In the genomic region with DNA sequence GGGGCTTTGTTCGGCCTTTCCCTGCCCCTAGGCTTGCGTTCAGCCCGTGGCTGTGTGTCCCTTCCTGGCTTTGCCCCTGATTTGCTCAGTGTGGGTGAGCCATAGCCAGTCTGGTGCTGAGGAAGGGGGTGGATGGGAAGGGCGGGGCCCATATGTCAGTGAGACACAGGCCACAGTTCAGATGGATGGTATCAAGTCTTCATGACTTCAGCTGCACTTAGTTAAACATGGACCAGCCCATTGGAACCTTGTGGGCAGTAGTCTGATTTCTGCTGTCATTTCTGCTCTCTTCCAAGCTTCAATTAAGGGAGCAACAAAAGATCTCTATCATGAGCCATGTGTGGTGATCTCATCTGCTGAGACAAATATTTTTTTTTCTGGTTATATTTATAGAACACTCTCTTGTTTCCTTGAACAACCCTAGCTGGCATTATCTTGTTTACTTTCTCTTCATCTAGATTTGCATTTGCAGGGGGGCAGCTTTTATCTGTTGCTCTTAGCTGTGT, we compare ENCODE assay signal across 8 cellular contexts. TPM values are rescaled to one million over a fixed set of nuclear protein-coding genes. Genes with fewer than 3 reads are reported as not detected.
A peak's percentile ranks its signal among the peaks of the same experiment; 100 is the strongest.
DNase-seq lines count a peak whose midpoint lies in the region; ATAC-seq and TF ChIP-seq lines count a peak whose summit lies in the region.

No MANE protein-coding gene starts in this region.

- H3K4me1 Mint-ChIP-seq in activated T-helper 1 cell treated with anti-CD3 and anti-CD28 coated beads, Interleukin-12 subunit alpha, Interleukin-12 subunit beta, Interleukin-2, Interleukin-4 antibody, amounts not matched to agents 30 ng/mL and 10 ng/mL and 1 ng/mL, durations not matched to agents 14 hours and 24 hours and 36 hours (ENCODE audit: low read depth), result no peaks in the 10 kb centered on the region

- H3K27ac Mint-ChIP-seq in activated T-helper 1 cell treated with anti-CD3 and anti-CD28 coated beads, Interleukin-12 subunit alpha, Interleukin-12 subunit beta, Interleukin-2, Interleukin-4 antibody, amounts not matched to agents 30 ng/mL and 10 ng/mL and 1 ng/mL, durations not matched to agents 14 hours and 24 hours and 36 hours, result no peak overlapping the region

- H3K4me2 ChIP-seq in OCI-LY3 (ENCODE audit: low read length), result peak overlapping the region; percentile 58

- H3K9me3 ChIP-seq in OCI-LY3 (ENCODE audit: insufficient read depth, low read length) (no peaks in the 10 kb centered on the region), esophagus squamous epithelium (no peaks in the 10 kb centered on the region)

- H3K79me2 ChIP-seq in OCI-LY3 (ENCODE audit: low read length), result no peaks in the 10 kb centered on the region

- H3K4me3 ChIP-seq in OCI-LY3 (ENCODE audit: low read length), result peak overlapping the region; percentile 70
- H3K4me3 ChIP-seq in esophagus squamous epithelium, result no peak overlapping the region

- H2AFZ ChIP-seq in OCI-LY3 (ENCODE audit: low read depth, low read length), result peak overlapping the region; percentile 76

- no peak for ATAC-seq in HG03039 (IDR thresholded peaks at IDR 0.05; ENCODE audit: unreplicated experiment)

- peak; percentile 67 for DNase-seq in GM20000 (ENCODE audit: low spot score)
- DNase-seq in esophagus squamous epithelium (lab: John Stamatoyannopoulos, UW), result no peak
- DNase-seq in pons (ENCODE audit: low spot score), result peak; percentile 94
- DNase-seq in stimulated activated CD4-positive, alpha-beta T cell treated with anti-CD3 and anti-CD28 coated beads, Interleukin-4, amount 100 ng/mL, for 24 hours, result no peak
- DNase-seq in activated T-helper 1 cell treated with anti-CD3 and anti-CD28 coated beads, Interleukin-12 subunit alpha, Interleukin-12 subunit beta, Interleukin-2, Interleukin-4 antibody, amounts not matched to agents 30 ng/mL and 10 ng/mL and 1 ng/mL, durations not matched to agents 14 hours and 24 hours and 36 hours (ENCODE audit: low spot score), result no peak
- DNase-seq in T-helper 9 cell, result no peak

- H3K4me1 ChIP-seq in OCI-LY3 (ENCODE audit: low read length) (peaks cover 61% of the 10 kb centered on the region), esophagus squamous epithelium (peaks cover 14 to 39% (median 15%) of the 10 kb centered on the region in 3 donors)

- no peaks in the 10 kb centered on the region for H4K20me1 ChIP-seq in OCI-LY3 (ENCODE audit: insufficient read depth, low read length)

- H3K4me3 Mint-ChIP-seq in activated T-helper 1 cell treated with anti-CD3 and anti-CD28 coated beads, Interleukin-12 subunit alpha, Interleukin-12 subunit beta, Interleukin-2, Interleukin-4 antibody, amounts not matched to agents 30 ng/mL and 10 ng/mL and 1 ng/mL, durations not matched to agents 14 hours and 24 hours and 36 hours, result no peak overlapping the region

- intact Hi-C loops in esophagus squamous epithelium (cut with DNase I), result no loop called here
- intact Hi-C loops in activated T-helper 1 cell treated with anti-CD3 and anti-CD28 coated beads, Interleukin-12 subunit alpha, Interleukin-12 subunit beta, Interleukin-2, Interleukin-4 antibody, amounts not matched to agents 30 ng/mL and 10 ng/mL and 1 ng/mL, durations not matched to agents 14 hours and 24 hours and 36 hours (cut with micrococcal nuclease), result no loop called here

- no CpG with 5 or more reads among the region's 4 CpGs for WGBS in esophagus squamous epithelium, 2 donors

- no peaks in the 10 kb centered on the region for H3K36me3 ChIP-seq in OCI-LY3 (replicated peaks; ENCODE audit: low read depth, low read length)
- H3K36me3 ChIP-seq in esophagus squamous epithelium, result no peaks in the 10 kb centered on the region

- no peak for TF ChIP-seq CTCF in GM20000 (IDR thresholded peaks at IDR 0.05; ENCODE audit: extremely low read depth, missing control alignments)
- no peak for TF ChIP-seq CTCF in OCI-LY3 (IDR thresholded peaks at IDR 0.05; ENCODE audit: low read depth, low read length)
- no peak for TF ChIP-seq CTCF in esophagus squamous epithelium (IDR thresholded peaks at IDR 0.05)

- H3K27me3 ChIP-seq in OCI-LY3 (ENCODE audit: low read depth, low read length) (no peaks in the 10 kb centered on the region), esophagus squamous epithelium (no peaks in the 10 kb centered on the region)

- H3K27me3 Mint-ChIP-seq in activated T-helper 1 cell treated with anti-CD3 and anti-CD28 coated beads, Interleukin-12 subunit alpha, Interleukin-12 subunit beta, Interleukin-2, Interleukin-4 antibody, amounts not matched to agents 30 ng/mL and 10 ng/mL and 1 ng/mL, durations not matched to agents 14 hours and 24 hours and 36 hours (ENCODE audit: insufficient read depth), result peaks cover 12% of the 10 kb centered on the region

- peak overlapping the region; percentile 94 for H3K27ac ChIP-seq in OCI-LY3 (ENCODE audit: low read length)
- peak overlapping the region; percentile 50 to 87 (median 80) for H3K27ac ChIP-seq in esophagus squamous epithelium

- H3K36me3 Mint-ChIP-seq in activated T-helper 1 cell treated with anti-CD3 and anti-CD28 coated beads, Interleukin-12 subunit alpha, Interleukin-12 subunit beta, Interleukin-2, Interleukin-4 antibody, amounts not matched to agents 30 ng/mL and 10 ng/mL and 1 ng/mL, durations not matched to agents 14 hours and 24 hours and 36 hours (ENCODE audit: low read depth), result no peaks in the 10 kb centered on the region

- H3K9me3 Mint-ChIP-seq in activated T-helper 1 cell treated with anti-CD3 and anti-CD28 coated beads, Interleukin-12 subunit alpha, Interleukin-12 subunit beta, Interleukin-2, Interleukin-4 antibody, amounts not matched to agents 30 ng/mL and 10 ng/mL and 1 ng/mL, durations not matched to agents 14 hours and 24 hours and 36 hours, result no peaks in the 10 kb centered on the region

- TF ChIP-seq POLR2A in esophagus squamous epithelium (IDR thresholded peaks at IDR 0.05), result no peak

- H3K9ac ChIP-seq in OCI-LY3 (ENCODE audit: low read length), result peak overlapping the region; percentile 87

RNA-seq across cellular contexts. Expression of a gene that starts 21.6 kb away (rescaled TPM):
- total RNA-seq in esophagus squamous epithelium, result 10 to 100 TPM; 17.2 to 32.3 (median 22.9) TPM
- 50.0 and 54.4 TPM in 2 replicates for total RNA-seq in activated T-helper 1 cell treated with anti-CD3 and anti-CD28 coated beads, Interleukin-12 subunit alpha, Interleukin-12 subunit beta, Interleukin-2, Interleukin-4 antibody, amounts not matched to agents 30 ng/mL and 10 ng/mL and 1 ng/mL, durations not matched to agents 14 hours and 24 hours and 36 hours

RNA-seq across cellular contexts. Expression of a gene that starts 31.9 kb away (rescaled TPM):
- 10 to 100 TPM; 11.2 to 30.9 (median 15.9) TPM for total RNA-seq in esophagus squamous epithelium
- total RNA-seq in activated T-helper 1 cell treated with anti-CD3 and anti-CD28 coated beads, Interleukin-12 subunit alpha, Interleukin-12 subunit beta, Interleukin-2, Interleukin-4 antibody, amounts not matched to agents 30 ng/mL and 10 ng/mL and 1 ng/mL, durations not matched to agents 14 hours and 24 hours and 36 hours, result 47.8 and 50.6 TPM in 2 replicates

RNA-seq across cellular contexts. Expression of a gene that starts 54.4 kb away (rescaled TPM):
- 1 to 10 TPM in 1 of 4 donors, under 1 TPM in 1, not detected in 2; 0.57 to 2.1 TPM for total RNA-seq in esophagus squamous epithelium
- total RNA-seq in activated T-helper 1 cell treated with anti-CD3 and anti-CD28 coated beads, Interleukin-12 subunit alpha, Interleukin-12 subunit beta, Interleukin-2, Interleukin-4 antibody, amounts not matched to agents 30 ng/mL and 10 ng/mL and 1 ng/mL, durations not matched to agents 14 hours and 24 hours and 36 hours, result 1.1 and 1.5 TPM in 2 replicates

Comparison
In these comparisons a context has a peak if more than half of its experiments do, and no peak if none do; other contexts are left out.
1. DNase-seq: peak in GM20000 (single experiment) and pons (single experiment); none in esophagus squamous epithelium (single experiment), stimulated activated CD4-positive, alpha-beta T cell treated with anti-CD3 and anti-CD28 coated beads, Interleukin-4, amount 100 ng/mL, for 24 hours (single experiment), activated T-helper 1 cell treated with anti-CD3 and anti-CD28 coated beads, Interleukin-12 subunit alpha, Interleukin-12 subunit beta, Interleukin-2, Interleukin-4 antibody, amounts not matched to agents 30 ng/mL and 10 ng/mL and 1 ng/mL, durations not matched to agents 14 hours and 24 hours and 36 hours (single experiment) and T-helper 9 cell (single experiment).